Comparison of ENCODE assay signal across 29 cellular contexts in genomic region chr2:127320067-127320466, GRCh38. TPM values are rescaled to one million over a fixed set of nuclear protein-coding genes. Genes with fewer than 3 reads are reported as not detected.
DNase-seq lines count a peak whose midpoint lies in the region; ATAC-seq and TF ChIP-seq lines count a peak whose summit lies in the region.
"Had no signal": no experiment of that assay in that cellular context is flagged by ENCODE, and none has a peak within 500 bp of the region (broad histone marks: within the 10 kb centered on the region; RNA-seq: fewer than 3 reads in every experiment).

No MANE protein-coding gene starts in this region.

- CTCF ChIA-PET in activated naive CD4-positive, alpha-beta T cell treated with anti-CD3 and anti-CD28 coated beads, Interleukin-2, amount 10 ng/mL, durations not matched to agents 7 days and 5 days (lab: Charles Lee): interaction anchor here (1.2 kb wide), 1 partner anchor 159 kb away, joined by 3 read pairs; no protein-coding TSS in a partner anchor

- no peak for TF ChIP-seq CTCF in natural killer cell (IDR thresholded peaks at IDR 0.05)

- peaks cover 5% of the 10 kb centered on the region for H3K9me3 Mint-ChIP-seq in activated naive CD4-positive, alpha-beta T cell treated with anti-CD3 and anti-CD28 coated beads, Interleukin-2, amount 50 U/mL, for 24 hours
- H3K9me3 Mint-ChIP-seq in activated naive CD4-positive, alpha-beta T cell treated with anti-CD3 and anti-CD28 coated beads, Interleukin-2, amount 10 ng/mL, durations not matched to agents 7 days and 5 days: peaks cover 8% of the 10 kb centered on the region
- peaks cover 12% of the 10 kb centered on the region for H3K9me3 Mint-ChIP-seq in activated T-helper 1 cell treated with anti-CD3 and anti-CD28 coated beads, Interleukin-12 subunit alpha, Interleukin-12 subunit beta, Interleukin-2, Interleukin-4 antibody, amounts not matched to agents 30 ng/mL and 10 ng/mL and 1 ng/mL, durations not matched to agents 14 hours and 24 hours and 36 hours
- H3K9me3 Mint-ChIP-seq in natural killer cell: peaks cover 4 to 6% of the 10 kb centered on the region in 2 donors

- no peaks in the 10 kb centered on the region for H3K27me3 Mint-ChIP-seq in activated naive CD4-positive, alpha-beta T cell treated with anti-CD3 and anti-CD28 coated beads, Interleukin-2, amount 50 U/mL, for 24 hours
- H3K27me3 Mint-ChIP-seq in activated naive CD4-positive, alpha-beta T cell treated with anti-CD3 and anti-CD28 coated beads, Interleukin-2, amount 10 ng/mL, durations not matched to agents 7 days and 5 days: no peaks in the 10 kb centered on the region
- no peaks in the 10 kb centered on the region for H3K27me3 Mint-ChIP-seq in activated T-helper 1 cell treated with anti-CD3 and anti-CD28 coated beads, Interleukin-12 subunit alpha, Interleukin-12 subunit beta, Interleukin-2, Interleukin-4 antibody, amounts not matched to agents 30 ng/mL and 10 ng/mL and 1 ng/mL, durations not matched to agents 14 hours and 24 hours and 36 hours (ENCODE audit: insufficient read depth)
- H3K27me3 Mint-ChIP-seq in natural killer cell (ENCODE audit: low read depth in 2 of 2): no peaks in the 10 kb centered on the region
- H3K27me3 Mint-ChIP-seq: activated CD8-positive, alpha-beta memory T cell treated with anti-CD3 and anti-CD28 coated beads, Interleukin-2, amount 10 ng/mL, durations not matched to agents 7 days and 5 days; effector memory CD8-positive, alpha-beta T cell; memory B cell; T-helper 17 cell had no signal

- H3K27ac Mint-ChIP-seq in activated naive CD4-positive, alpha-beta T cell treated with anti-CD3 and anti-CD28 coated beads, Interleukin-2, amount 50 U/mL, for 24 hours: peak overlapping the region; percentile 79
- no peak overlapping the region for H3K27ac Mint-ChIP-seq in activated naive CD4-positive, alpha-beta T cell treated with anti-CD3 and anti-CD28 coated beads, Interleukin-2, amount 10 ng/mL, durations not matched to agents 7 days and 5 days
- H3K27ac Mint-ChIP-seq in activated T-helper 1 cell treated with anti-CD3 and anti-CD28 coated beads, Interleukin-12 subunit alpha, Interleukin-12 subunit beta, Interleukin-2, Interleukin-4 antibody, amounts not matched to agents 30 ng/mL and 10 ng/mL and 1 ng/mL, durations not matched to agents 14 hours and 24 hours and 36 hours: peak overlapping the region; percentile 78
- no peak overlapping the region for H3K27ac Mint-ChIP-seq in natural killer cell
- H3K27ac Mint-ChIP-seq: activated CD8-positive, alpha-beta memory T cell treated with anti-CD3 and anti-CD28 coated beads, Interleukin-2, amount 10 ng/mL, durations not matched to agents 7 days and 5 days; memory B cell; T-helper 17 cell had no signal

- no peak for DNase-seq in activated naive CD4-positive, alpha-beta T cell treated with anti-CD3 and anti-CD28 coated beads, Interleukin-2, amount 10 ng/mL, durations not matched to agents 7 days and 5 days
- DNase-seq in activated T-helper 1 cell treated with anti-CD3 and anti-CD28 coated beads, Interleukin-12 subunit alpha, Interleukin-12 subunit beta, Interleukin-2, Interleukin-4 antibody, amounts not matched to agents 30 ng/mL and 10 ng/mL and 1 ng/mL, durations not matched to agents 14 hours and 24 hours and 36 hours (ENCODE audit: low spot score): no peak
- DNase-seq in iris pigment epithelial cell (ENCODE audit: low read depth): peak; percentile 23
- no peak for DNase-seq in HCEC 1CT
- no peak for DNase-seq in natural killer cell
- DNase-seq: activated CD4-positive, alpha-beta T cell treated with anti-CD3 and anti-CD28 coated beads for 1 hour; activated CD8-positive, alpha-beta memory T cell treated with anti-CD3 and anti-CD28 coated beads, Interleukin-2, amount 10 ng/mL, durations not matched to agents 7 days and 5 days; adrenal gland; central memory CD4-positive, alpha-beta T cell; cortex of kidney; DMS79; effector memory CD8-positive, alpha-beta T cell; erythroblast; glutamatergic neuron; left lung; MV-4-11; NCI-H146; NCI-H2107; NCI-H446; NCI-H748 treated with DMSO at 0.1 percent for 48 hours; Peyer's patch; SHP77; stimulated activated CD4-positive, alpha-beta T cell treated with anti-CD3 and anti-CD28 coated beads, Interleukin-1b, Interleukin-23, amount 100 ng/mL, for 48 hours; T-helper 17 cell; tibial artery had no signal

- peaks cover 7% of the 10 kb centered on the region for H3K4me1 Mint-ChIP-seq in activated naive CD4-positive, alpha-beta T cell treated with anti-CD3 and anti-CD28 coated beads, Interleukin-2, amount 50 U/mL, for 24 hours
- no peaks in the 10 kb centered on the region for H3K4me1 Mint-ChIP-seq in activated naive CD4-positive, alpha-beta T cell treated with anti-CD3 and anti-CD28 coated beads, Interleukin-2, amount 10 ng/mL, durations not matched to agents 7 days and 5 days
- peaks cover 7% of the 10 kb centered on the region for H3K4me1 Mint-ChIP-seq in activated T-helper 1 cell treated with anti-CD3 and anti-CD28 coated beads, Interleukin-12 subunit alpha, Interleukin-12 subunit beta, Interleukin-2, Interleukin-4 antibody, amounts not matched to agents 30 ng/mL and 10 ng/mL and 1 ng/mL, durations not matched to agents 14 hours and 24 hours and 36 hours (ENCODE audit: low read depth)
- no peaks in the 10 kb centered on the region for H3K4me1 Mint-ChIP-seq in natural killer cell
- H3K4me1 Mint-ChIP-seq: activated CD8-positive, alpha-beta memory T cell treated with anti-CD3 and anti-CD28 coated beads, Interleukin-2, amount 10 ng/mL, durations not matched to agents 7 days and 5 days; memory B cell; neural crest cell; T-helper 17 cell had no signal

- peaks cover 27% of the 10 kb centered on the region for H3K36me3 Mint-ChIP-seq in activated naive CD4-positive, alpha-beta T cell treated with anti-CD3 and anti-CD28 coated beads, Interleukin-2, amount 50 U/mL, for 24 hours
- peaks cover 46% of the 10 kb centered on the region for H3K36me3 Mint-ChIP-seq in activated naive CD4-positive, alpha-beta T cell treated with anti-CD3 and anti-CD28 coated beads, Interleukin-2, amount 10 ng/mL, durations not matched to agents 7 days and 5 days
- H3K36me3 Mint-ChIP-seq in activated T-helper 1 cell treated with anti-CD3 and anti-CD28 coated beads, Interleukin-12 subunit alpha, Interleukin-12 subunit beta, Interleukin-2, Interleukin-4 antibody, amounts not matched to agents 30 ng/mL and 10 ng/mL and 1 ng/mL, durations not matched to agents 14 hours and 24 hours and 36 hours (ENCODE audit: low read depth): peaks cover 58% of the 10 kb centered on the region
- H3K36me3 Mint-ChIP-seq in natural killer cell: peaks cover 21% of the 10 kb centered on the region

- no peak overlapping the region for H3K4me3 Mint-ChIP-seq in activated naive CD4-positive, alpha-beta T cell treated with anti-CD3 and anti-CD28 coated beads, Interleukin-2, amount 50 U/mL, for 24 hours
- no peak overlapping the region for H3K4me3 Mint-ChIP-seq in activated naive CD4-positive, alpha-beta T cell treated with anti-CD3 and anti-CD28 coated beads, Interleukin-2, amount 10 ng/mL, durations not matched to agents 7 days and 5 days
- H3K4me3 Mint-ChIP-seq in activated T-helper 1 cell treated with anti-CD3 and anti-CD28 coated beads, Interleukin-12 subunit alpha, Interleukin-12 subunit beta, Interleukin-2, Interleukin-4 antibody, amounts not matched to agents 30 ng/mL and 10 ng/mL and 1 ng/mL, durations not matched to agents 14 hours and 24 hours and 36 hours: no peak overlapping the region
- no peak overlapping the region for H3K4me3 Mint-ChIP-seq in natural killer cell
- H3K4me3 Mint-ChIP-seq: activated CD8-positive, alpha-beta memory T cell treated with anti-CD3 and anti-CD28 coated beads, Interleukin-2, amount 10 ng/mL, durations not matched to agents 7 days and 5 days; effector memory CD8-positive, alpha-beta T cell; memory B cell; neural crest cell; T-helper 17 cell had no signal

- no peak for ATAC-seq in natural killer cell
- ATAC-seq in HG02588 (IDR thresholded peaks at IDR 0.05; ENCODE audit: unreplicated experiment): no peak
- ATAC-seq: activated CD8-positive, alpha-beta memory T cell treated with anti-CD3 and anti-CD28 coated beads, Interleukin-2, amount 10 ng/mL, durations not matched to agents 7 days and 5 days; effector memory CD8-positive, alpha-beta T cell; left lung; T-helper 17 cell had no signal

- intact Hi-C loops in activated T-helper 1 cell treated with anti-CD3 and anti-CD28 coated beads, Interleukin-12 subunit alpha, Interleukin-12 subunit beta, Interleukin-2, Interleukin-4 antibody, amounts not matched to agents 30 ng/mL and 10 ng/mL and 1 ng/mL, durations not matched to agents 14 hours and 24 hours and 36 hours (cut with micrococcal nuclease): loop anchor here (1.0 to 10.0 kb wide), 2 partner anchors 67 to 325 kb away; partner anchors contain the start of genes GPR17 and MAP3K2
- intact Hi-C loops in natural killer cell (cut with micrococcal nuclease): no loop called here

RNA-seq across cellular contexts. Expression of gene ERCC3, which starts 26.1 kb away (rescaled TPM):
- total RNA-seq in activated T-helper 1 cell treated with anti-CD3 and anti-CD28 coated beads, Interleukin-12 subunit alpha, Interleukin-12 subunit beta, Interleukin-2, Interleukin-4 antibody, amounts not matched to agents 30 ng/mL and 10 ng/mL and 1 ng/mL, durations not matched to agents 14 hours and 24 hours and 36 hours: 63.1 and 65.5 TPM in 2 replicates
- 10 to 100 TPM; 56.3 to 70.0 (median 61.7) TPM for total RNA-seq in natural killer cell

Comparison
In these comparisons a context has a peak if more than half of its experiments do, and no peak if none do; other contexts are left out.
1. H3K27ac Mint-ChIP-seq: peak in activated naive CD4-positive, alpha-beta T cell treated with anti-CD3 and anti-CD28 coated beads, Interleukin-2, amount 50 U/mL, for 24 hours (single experiment) and activated T-helper 1 cell treated with anti-CD3 and anti-CD28 coated beads, Interleukin-12 subunit alpha, Interleukin-12 subunit beta, Interleukin-2, Interleukin-4 antibody, amounts not matched to agents 30 ng/mL and 10 ng/mL and 1 ng/mL, durations not matched to agents 14 hours and 24 hours and 36 hours (single experiment); none in activated naive CD4-positive, alpha-beta T cell treated with anti-CD3 and anti-CD28 coated beads, Interleukin-2, amount 10 ng/mL, durations not matched to agents 7 days and 5 days (single experiment) and natural killer cell (0 of 2).